29 cellular contexts compared by ENCODE assay signal in the genomic region with DNA sequence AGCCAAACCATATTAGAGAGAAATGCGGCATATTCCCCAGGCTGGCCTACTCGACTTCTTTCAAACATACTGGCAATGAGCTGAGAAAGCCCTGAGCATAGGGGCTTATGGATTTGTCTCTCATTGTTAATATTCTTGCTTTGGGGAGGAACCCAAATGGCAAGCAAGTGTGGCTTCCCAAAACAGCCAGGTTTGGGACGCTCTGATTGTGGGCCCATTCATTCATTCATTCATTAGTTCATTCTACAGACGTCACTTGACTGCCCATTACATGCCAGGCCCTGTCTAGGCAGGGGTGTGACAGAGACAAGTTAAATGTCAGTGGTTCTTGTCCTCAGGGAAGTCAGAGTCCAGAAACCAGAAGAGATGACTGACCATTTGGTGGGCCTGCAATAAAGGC.
"Had no signal": no experiment of that assay in that cellular context is flagged by ENCODE, and none has a peak within 500 bp of the region (broad histone marks: within the 10 kb centered on the region; RNA-seq: fewer than 3 reads in every experiment).

No MANE protein-coding gene starts in this region.

- H3K36me3 Mint-ChIP-seq: activated naive CD4-positive, alpha-beta T cell treated with anti-CD3 and anti-CD28 coated beads, Interleukin-2, amount 50 U/mL, for 72 hours had no signal

- H3K27ac Mint-ChIP-seq: activated naive CD8-positive, alpha-beta T cell treated with anti-CD3 and anti-CD28 coated beads, Interleukin-2, amount 50 U/mL, for 24 hours had no signal

- H3K4me1 ChIP-seq: ascending aorta, body of pancreas had no signal

- H3K9me3 Mint-ChIP-seq: activated naive CD4-positive, alpha-beta T cell treated with anti-CD3 and anti-CD28 coated beads, Interleukin-2, amount 50 U/mL, for 72 hours; activated naive CD8-positive, alpha-beta T cell treated with anti-CD3 and anti-CD28 coated beads, Interleukin-2, amount 50 U/mL, for 24 hours; activated T-cell treated with anti-CD3 and anti-CD28 coated beads, Interleukin-2, amount 50 U/mL, for 4 hours had no signal

- H3K27me3 ChIP-seq: ascending aorta, body of pancreas, SJCRH30 had no signal

- DNase-seq: activated CD4-positive, alpha-beta T cell treated with anti-CD3 and anti-CD28 coated beads for 48 hours; activated CD4-positive, alpha-beta T cell treated with anti-CD3 and anti-CD28 coated beads, Interleukin-2, amount 50 U/mL, for 48 hours; activated CD8-positive, alpha-beta memory T cell treated with anti-CD3 and anti-CD28 coated beads for 24 hours; activated effector memory CD4-positive, alpha-beta T cell treated with anti-CD3 and anti-CD28 coated beads, Interleukin-2, amount 50 U/mL, for 16 hours; activated naive CD4-positive, alpha-beta T cell treated with Interleukin-2 at 50 U/mL for 16 hours; activated naive CD8-positive, alpha-beta T cell treated with anti-CD3 and anti-CD28 coated beads, Interleukin-2, amount 50 U/mL, for 24 hours; activated T-cell treated with anti-CD3 and anti-CD28 coated beads, Interleukin-2, amount 50 U/mL, for 4 hours; amniotic stem cell; body of pancreas; central memory CD4-positive, alpha-beta T cell; KG1; NCI-H1048; NCI-H1930; NCI-H2171; NCI-H2227 treated with DMSO at 0.1 percent for 48 hours; NCI-H446 treated with DMSO at 0.1 percent for 48 hours; NCI-H524 treated with DMSO at 0.1 percent for 48 hours; NCI-H82; NK-92 treated with Interleukin-12 subunit alpha and Interleukin-12 subunit beta, amount 100 ng/mL, for 24 hours; OCI-M1; RPMI8226; SJCRH30; SK-N-SH; T-helper 1 cell had no signal

- H3K36me3 ChIP-seq: ascending aorta, SJCRH30 had no signal

- H3K4me2 ChIP-seq: SK-N-SH had no signal

- H3K4me3 Mint-ChIP-seq: activated naive CD8-positive, alpha-beta T cell treated with anti-CD3 and anti-CD28 coated beads, Interleukin-2, amount 50 U/mL, for 24 hours; activated T-cell treated with anti-CD3 and anti-CD28 coated beads, Interleukin-2, amount 50 U/mL, for 4 hours had no signal

- H3K9me3 ChIP-seq: ascending aorta, body of pancreas, SJCRH30, SK-N-SH had no signal

- H3K27ac ChIP-seq: ascending aorta, body of pancreas, SJCRH30 had no signal

- ATAC-seq: activated CD4-positive, CD25-positive, alpha-beta regulatory T cell treated with anti-CD3 and anti-CD28 coated beads, Interleukin-2, amount 50 U/mL, for 24 hours; activated naive CD4-positive, alpha-beta T cell treated with anti-CD3 and anti-CD28 coated beads, Interleukin-2, amount 50 U/mL, for 72 hours; activated naive CD8-positive, alpha-beta T cell treated with anti-CD3 and anti-CD28 coated beads, Interleukin-2, amount 50 U/mL, for 24 hours; activated T-cell treated with anti-CD3 and anti-CD28 coated beads, Interleukin-2, amount 50 U/mL, for 4 hours; body of pancreas; Panc1; Right ventricle myocardium inferior had no signal

- H3K4me3 ChIP-seq: ascending aorta, body of pancreas, SJCRH30 had no signal
